18 cellular contexts compared by ENCODE assay signal in genomic region chr5:157434096-157434495, GRCh38. TPM values are rescaled to one million over a fixed set of nuclear protein-coding genes. Genes with fewer than 3 reads are reported as not detected.
DNase-seq lines count a peak whose midpoint lies in the region; ATAC-seq and TF ChIP-seq lines count a peak whose summit lies in the region.
"Had no signal": no experiment of that assay in that cellular context is flagged by ENCODE, and none has a peak within 500 bp of the region (broad histone marks: within the 10 kb centered on the region; RNA-seq: fewer than 3 reads in every experiment).

No MANE protein-coding gene starts in this region.

- DNase-seq in activated CD4-positive, alpha-beta T cell treated with anti-CD3 and anti-CD28 coated beads, Interleukin-2, amount 10 ng/mL, durations not matched to agents 24 days and 14 days = peak; percentile 52
- DNase-seq in activated CD4-positive, alpha-beta T cell treated with anti-CD3 and anti-CD28 coated beads for 1 hour = no peak
- DNase-seq in IMR-90 = no peak
- DNase-seq in stimulated activated naive B cell treated with anti-CD40 and anti-IgM and Interleukin-4, amounts not matched to agents 10 μg/mL and 1 μg/mL and 100 μg/mL, for 72 hours = no peak
- DNase-seq in activated T-cell treated with anti-CD3 and anti-CD28 coated beads, Interleukin-2, amount 50 U/mL, for 1 hour = no peak
- DNase-seq: AML-193; Caco-2; Calu3; CD4-positive, alpha-beta T cell; CD8-positive, alpha-beta T cell; DMS79 treated with DMSO at 0.1 percent for 48 hours; GF-D8 had no signal

- H3K9me3 Mint-ChIP-seq in activated CD4-positive, alpha-beta T cell treated with anti-CD3 and anti-CD28 coated beads, Interleukin-2, amount 10 ng/mL, durations not matched to agents 24 days and 14 days = peaks cover 8% of the 10 kb centered on the region
- H3K9me3 Mint-ChIP-seq in stimulated activated naive B cell treated with anti-CD40 and anti-IgM and Interleukin-4, amounts not matched to agents 10 μg/mL and 1 μg/mL and 100 μg/mL, for 72 hours = peaks cover 6 to 8% of the 10 kb centered on the region in 2 donors
- H3K9me3 Mint-ChIP-seq: CD4-positive, alpha-beta T cell; CD8-positive, alpha-beta T cell had no signal

- H3K14ac ChIP-seq in IMR-90 (replicated peaks; ENCODE audit: low read depth, low read length) = no peak overlapping the region

- no peaks in the 10 kb centered on the region for H4K20me1 ChIP-seq in IMR-90 (ENCODE audit: insufficient read depth, low read length)
- H4K20me1 ChIP-seq: BLaER1 treated with 17β-estradiol and CSF1 and Interleukin-3, amounts not matched to agents 10 nM and 100 nM had no signal

- no peak overlapping the region for H3K27ac ChIP-seq in IMR-90 (ENCODE audit: insufficient read depth, low read length)
- H3K27ac ChIP-seq: 22Rv1; A549; BLaER1 treated with 17β-estradiol and CSF1 and Interleukin-3, amounts not matched to agents 10 nM and 100 nM; C4-2B had no signal

- no peak overlapping the region for H4K8ac ChIP-seq in IMR-90 (ENCODE audit: low read depth in 2 of 2, low read length in 2 of 2)

- H3K4me3 ChIP-seq in IMR-90 (ENCODE audit: insufficient read depth, low read depth, low read length) = no peak overlapping the region
- H3K4me3 ChIP-seq: A549; BLaER1 treated with 17β-estradiol and CSF1 and Interleukin-3, amounts not matched to agents 10 nM and 100 nM had no signal

- no peak overlapping the region for H2BK5ac ChIP-seq in IMR-90 (ENCODE audit: low read depth, low read length, poor library complexity, severe bottlenecking)

- no peak for TF ChIP-seq RAD21 in IMR-90 (IDR thresholded peaks at IDR 0.05; ENCODE audit: low read length)

- H2AK5ac ChIP-seq in IMR-90 (ENCODE audit: low read depth, low read length) = no peak overlapping the region

- no peaks in the 10 kb centered on the region for H3K27me3 ChIP-seq in IMR-90 (ENCODE audit: control insufficient read depth, insufficient read depth, low read length)
- H3K27me3 ChIP-seq: BLaER1 treated with 17β-estradiol and CSF1 and Interleukin-3, amounts not matched to agents 10 nM and 100 nM had no signal

- H3K4ac ChIP-seq in IMR-90 (ENCODE audit: low read depth, low read length) = 0 out of 2 replicates have a peak overlapping the region, but pooled peaks have one; percentile 20

- BruUV-seq in IMR-90 (replicated peaks; lab: Mats Ljungman, UMichigan) = no TSS peak

- H3K9me1 ChIP-seq in IMR-90 (ENCODE audit: insufficient read depth, low read length) = no peaks in the 10 kb centered on the region

- H3K56ac ChIP-seq in IMR-90 (ENCODE audit: extremely low read depth, insufficient read depth, low read length) = no peak overlapping the region

- H3K27me3 Mint-ChIP-seq in activated CD4-positive, alpha-beta T cell treated with anti-CD3 and anti-CD28 coated beads, Interleukin-2, amount 10 ng/mL, durations not matched to agents 24 days and 14 days = peaks cover 12% of the 10 kb centered on the region
- no peaks in the 10 kb centered on the region for H3K27me3 Mint-ChIP-seq in stimulated activated naive B cell treated with anti-CD40 and anti-IgM and Interleukin-4, amounts not matched to agents 10 μg/mL and 1 μg/mL and 100 μg/mL, for 72 hours
- H3K27me3 Mint-ChIP-seq: B cell; CD4-positive, alpha-beta T cell had no signal

- TF ChIP-seq POLR2A in IMR-90 (IDR thresholded peaks at IDR 0.05; ENCODE audit: low read depth, low read length) = no peak

- in situ Hi-C loops in IMR-90 (cut with MboI; ENCODE audit: low sequenced_read_pairs) = no loop called here

- dilution Hi-C loops in IMR-90 (cut with HindIII; ENCODE audit: low sequenced_read_pairs, unreplicated experiment) = no loop called here

- H2BK20ac ChIP-seq in IMR-90 (ENCODE audit: low read depth, low read length) = no peak overlapping the region

- no peaks in the 10 kb centered on the region for H3K4me1 ChIP-seq in IMR-90 (ENCODE audit: control insufficient read depth, insufficient read depth, low read length)
- H3K4me1 ChIP-seq: A549, Caco-2 had no signal

- WGBS in IMR-90 (ENCODE audit: extremely low coverage in 2 of 2, insufficient read length in 1 of 2), 2 experiments = 92% methylated on average over 2 of the region's 4 CpGs; no CpG with 5 or more reads in 1 of the 2 experiments

- H2BK15ac ChIP-seq in IMR-90 (ENCODE audit: low read depth, low read length) = no peak overlapping the region

- H3K18ac ChIP-seq in IMR-90 (ENCODE audit: low read depth, low read length) = no peak overlapping the region

- H3K27ac Mint-ChIP-seq in activated CD4-positive, alpha-beta T cell treated with anti-CD3 and anti-CD28 coated beads, Interleukin-2, amount 10 ng/mL, durations not matched to agents 24 days and 14 days = no peak overlapping the region
- peak overlapping the region; percentile 22 for H3K27ac Mint-ChIP-seq in stimulated activated naive B cell treated with anti-CD40 and anti-IgM and Interleukin-4, amounts not matched to agents 10 μg/mL and 1 μg/mL and 100 μg/mL, for 72 hours
- H3K27ac Mint-ChIP-seq: CD4-positive, alpha-beta T cell; CD8-positive, alpha-beta T cell had no signal

- H2AFZ ChIP-seq in IMR-90 (replicated peaks; ENCODE audit: low read length, poor library complexity) = no peak overlapping the region

- no peak overlapping the region for H4K5ac ChIP-seq in IMR-90 (ENCODE audit: low read depth, low read length)

- no peak overlapping the region for H3K4me3 Mint-ChIP-seq in activated CD4-positive, alpha-beta T cell treated with anti-CD3 and anti-CD28 coated beads, Interleukin-2, amount 10 ng/mL, durations not matched to agents 24 days and 14 days
- no peak overlapping the region for H3K4me3 Mint-ChIP-seq in stimulated activated naive B cell treated with anti-CD40 and anti-IgM and Interleukin-4, amounts not matched to agents 10 μg/mL and 1 μg/mL and 100 μg/mL, for 72 hours
- H3K4me3 Mint-ChIP-seq: B cell; CD4-positive, alpha-beta T cell; CD8-positive, alpha-beta T cell had no signal

- TF ChIP-seq CTCF in IMR-90 (conservative IDR thresholded peaks at IDR 0.05; ENCODE audit: low read depth, low read length) = no peak

- no peaks in the 10 kb centered on the region for H3K36me3 Mint-ChIP-seq in activated CD4-positive, alpha-beta T cell treated with anti-CD3 and anti-CD28 coated beads, Interleukin-2, amount 10 ng/mL, durations not matched to agents 24 days and 14 days (ENCODE audit: low read depth)
- peaks cover 2 to 6% of the 10 kb centered on the region in 2 donors for H3K36me3 Mint-ChIP-seq in stimulated activated naive B cell treated with anti-CD40 and anti-IgM and Interleukin-4, amounts not matched to agents 10 μg/mL and 1 μg/mL and 100 μg/mL, for 72 hours
- H3K36me3 Mint-ChIP-seq: CD8-positive, alpha-beta T cell had no signal

- no peak overlapping the region for H3K23ac ChIP-seq in IMR-90 (ENCODE audit: low read depth, low read length)

- no peak for ATAC-seq in IMR-90 (ENCODE audit: low read depth)
- no peak for ATAC-seq in stimulated activated naive B cell treated with anti-CD40 and anti-IgM and Interleukin-4, amounts not matched to agents 10 μg/mL and 1 μg/mL and 100 μg/mL, for 72 hours (replicated peaks)
- ATAC-seq in HG03045 (IDR thresholded peaks at IDR 0.05; ENCODE audit: unreplicated experiment) = no peak
- ATAC-seq: A549; CD8-positive, alpha-beta T cell had no signal

- H3K4me1 Mint-ChIP-seq in activated CD4-positive, alpha-beta T cell treated with anti-CD3 and anti-CD28 coated beads, Interleukin-2, amount 10 ng/mL, durations not matched to agents 24 days and 14 days = peaks cover 11% of the 10 kb centered on the region
- peaks cover 15 to 24% of the 10 kb centered on the region in 2 donors for H3K4me1 Mint-ChIP-seq in stimulated activated naive B cell treated with anti-CD40 and anti-IgM and Interleukin-4, amounts not matched to agents 10 μg/mL and 1 μg/mL and 100 μg/mL, for 72 hours

- H2AK9ac ChIP-seq in IMR-90 (replicated peaks; ENCODE audit: low read depth, low read length, poor library complexity) = no peak overlapping the region

- POLR2A ChIA-PET in IMR-90 (lab: Charles Lee; ENCODE audit: unreplicated experiment) = no interaction called here

- no peak overlapping the region for H3K9ac ChIP-seq in IMR-90 (ENCODE audit: low read depth, low read length)
- H3K9ac ChIP-seq: BLaER1 treated with 17β-estradiol and CSF1 and Interleukin-3, amounts not matched to agents 10 nM and 100 nM had no signal

- H3K36me3 ChIP-seq in IMR-90 (ENCODE audit: control insufficient read depth, insufficient read depth, low read length) = no peaks in the 10 kb centered on the region
- H3K36me3 ChIP-seq: BLaER1 treated with 17β-estradiol and CSF1 and Interleukin-3, amounts not matched to agents 10 nM and 100 nM had no signal

- no peak overlapping the region for H2BK120ac ChIP-seq in IMR-90 (ENCODE audit: low read depth, low read length)

- intact Hi-C loops in activated CD4-positive, alpha-beta T cell treated with anti-CD3 and anti-CD28 coated beads, Interleukin-2, amount 10 ng/mL, durations not matched to agents 24 days and 14 days (cut with micrococcal nuclease) = no loop called here
- intact Hi-C loops in IMR-90 (cut with micrococcal nuclease) = no loop called here

- no peak overlapping the region for H3K4me2 ChIP-seq in IMR-90 (ENCODE audit: low read depth, low read length)
- H3K4me2 ChIP-seq: A549 had no signal

- no peak overlapping the region for H4K91ac ChIP-seq in IMR-90 (ENCODE audit: insufficient read depth, low read depth, low read length)

- CTCF ChIA-PET in IMR-90 (lab: Yijun Ruan, JAX) = interaction anchor here (1.1 kb wide), 1 partner anchor 38 kb away, joined by 4 read pairs; no protein-coding TSS in a partner anchor

- H3K79me1 ChIP-seq in IMR-90 (ENCODE audit: low read depth in 1 of 2, low read length in 2 of 2) = no peaks in the 10 kb centered on the region

- no peaks in the 10 kb centered on the region for H3K9me3 ChIP-seq in IMR-90 (ENCODE audit: control insufficient read depth, insufficient read depth, low read length)
- H3K9me3 ChIP-seq: Caco-2 had no signal

TF ChIP-seq in IMR-90, 13 proteins besides CTCF, POLR2A, EP300 and RAD21 (continues in another document):
- no peak for TF ChIP-seq RFX5 (IDR thresholded peaks at IDR 0.05; ENCODE audit: low read depth, low read length)
- TF ChIP-seq RCOR1 (IDR thresholded peaks at IDR 0.05; ENCODE audit: insufficient replicate concordance, low read length) = no peak
- no peak for TF ChIP-seq CEBPB (IDR thresholded peaks at IDR 0.05; ENCODE audit: low read depth, low read length)
- no peak for TF ChIP-seq BHLHE40 (IDR thresholded peaks at IDR 0.05; ENCODE audit: low read depth, low read length)
- TF ChIP-seq MAFK (IDR thresholded peaks at IDR 0.05; ENCODE audit: low read depth, low read length) = no peak
- TF ChIP-seq SMC3 (IDR thresholded peaks at IDR 0.05; ENCODE audit: low read depth, low read length) = no peak
- no peak for TF ChIP-seq NFE2L2 (IDR thresholded peaks at IDR 0.05; ENCODE audit: low read depth, low read length)
- TF ChIP-seq FOS (IDR thresholded peaks at IDR 0.05; ENCODE audit: low read depth, low read length) = no peak

RNA-seq across cellular contexts. Expression of gene NIPAL4, which starts 25.9 kb away (rescaled TPM):
- 2.2 and 2.7 TPM in 2 replicates for total RNA-seq in activated CD4-positive, alpha-beta T cell treated with anti-CD3 and anti-CD28 coated beads, Interleukin-2, amount 10 ng/mL, durations not matched to agents 24 days and 14 days
- 0.18 and 0.28 TPM in 2 replicates for total RNA-seq in IMR-90 (2012; rRNA removed)
- polyA plus RNA-seq in IMR-90 (2012; rRNA removed) = 0.32 and 0.39 TPM in 2 replicates
- 0.10 and 0.25 TPM in 2 replicates for polyA plus RNA-seq in IMR-90 (2012; cell fraction: cytosol; rRNA removed)
- polyA plus RNA-seq in IMR-90 (2012; cell fraction: nucleus; rRNA removed; ENCODE audit: low replicate concordance) = 0.45 and 0.52 TPM in 2 replicates
